In the genomic region with DNA sequence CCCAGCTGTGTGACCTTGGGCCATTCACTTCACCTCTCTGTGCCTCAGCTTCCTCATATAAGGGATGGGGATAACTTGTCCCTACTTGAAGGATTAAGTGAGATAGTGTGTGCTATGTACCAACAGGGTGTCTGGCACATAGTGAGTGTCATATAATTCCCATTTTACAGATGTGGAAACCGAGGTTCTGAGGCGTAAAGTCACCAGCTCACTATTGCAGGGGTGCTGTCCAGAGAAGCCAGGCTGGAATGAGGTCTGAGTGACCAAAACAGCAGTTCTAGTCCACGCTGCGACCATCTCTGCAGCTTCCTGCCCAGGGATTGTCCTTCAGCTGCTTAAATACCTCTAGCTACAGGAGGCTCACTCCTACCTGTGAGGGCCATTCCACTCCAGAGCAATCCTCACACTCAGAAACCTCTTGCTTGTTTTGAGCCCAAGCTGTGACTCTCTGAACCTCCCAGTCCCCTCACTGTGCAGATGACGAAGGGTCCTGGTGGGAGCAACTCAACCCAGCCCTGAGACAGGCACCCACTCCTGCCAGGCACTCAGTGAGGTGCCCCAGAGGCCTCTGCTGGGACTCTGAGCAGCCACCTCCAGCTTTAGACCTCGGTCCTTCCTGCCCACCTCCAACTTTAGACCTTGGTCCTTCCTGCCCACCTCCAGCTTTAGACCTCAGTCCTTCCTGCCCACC, we compare ENCODE assay signal across 24 cellular contexts. TPM values are rescaled to one million over a fixed set of nuclear protein-coding genes. Genes with fewer than 3 reads are reported as not detected.
DNase-seq lines count a peak whose midpoint lies in the region; ATAC-seq and TF ChIP-seq lines count a peak whose summit lies in the region.
"Had no signal": no experiment of that assay in that cellular context is flagged by ENCODE, and none has a peak within 500 bp of the region (broad histone marks: within the 10 kb centered on the region; RNA-seq: fewer than 3 reads in every experiment).

No MANE protein-coding gene starts in this region.

- H3K36me3 ChIP-seq in left ventricle myocardium inferior, result peaks cover 24% of the 10 kb centered on the region
- H3K36me3 ChIP-seq: sigmoid colon, upper lobe of left lung had no signal

- H3K4me3 Mint-ChIP-seq in stimulated activated naive CD8-positive, alpha-beta T cell treated with anti-CD3 and anti-CD28 coated beads, Interleukin-15, amount 100 ng/mL, for 72 hours, result no peak overlapping the region
- H3K4me3 Mint-ChIP-seq in T-helper 17 cell, result no peak overlapping the region
- peak overlapping the region; percentile 12 to 58 for H3K4me3 Mint-ChIP-seq in stimulated activated naive B cell treated with anti-CD40 and anti-IgM and Interleukin-4, amounts not matched to agents 10 μg/mL and 1 μg/mL and 100 μg/mL, for 72 hours
- H3K4me3 Mint-ChIP-seq: CD4-positive, alpha-beta T cell; natural killer cell treated with Interleukin-12 subunit alpha and Interleukin-12 subunit beta and Interleukin-15 and Interleukin-18, amount 100 ng/mL, for 72 hours had no signal

- no peak for DNase-seq in stimulated activated naive CD8-positive, alpha-beta T cell treated with anti-CD3 and anti-CD28 coated beads, Interleukin-15, Interleukin-2, amounts not matched to agents 100 U/mL and 50 U/mL, for 24 hours
- DNase-seq in stimulated activated naive CD8-positive, alpha-beta T cell treated with anti-CD3 and anti-CD28 coated beads, Interleukin-15, amount 100 ng/mL, for 72 hours, result no peak
- DNase-seq in T-helper 17 cell (no peak), left ventricle myocardium inferior (no peak), NCI-H748 (lab: John Stamatoyannopoulos, UW; ENCODE audit: unreplicated experiment) (no peak)
- DNase-seq in stimulated activated naive B cell treated with anti-CD40 and anti-IgM and Interleukin-4, amounts not matched to agents 10 μg/mL and 1 μg/mL and 100 μg/mL, for 72 hours, result no peak
- DNase-seq: CD4-positive, alpha-beta T cell; effector memory CD4-positive, alpha-beta T cell; foreskin keratinocyte; hippocampal formation; midbrain; NCI-H510A; stimulated activated CD8-positive, alpha-beta memory T cell treated with anti-CD3 and anti-CD28 coated beads, Interleukin-4, amount 100 ng/mL, for 48 hours; substantia nigra; upper lobe of left lung had no signal

- H3K9me3 ChIP-seq in T-helper 17 cell (ENCODE audit: control insufficient read depth, low read length, poor library complexity, severe bottlenecking) (no peaks in the 10 kb centered on the region), left ventricle myocardium inferior (replicated peaks) (no peaks in the 10 kb centered on the region)
- H3K9me3 ChIP-seq: sigmoid colon, upper lobe of left lung had no signal

- peak; percentile 62 for ATAC-seq in stimulated activated naive CD8-positive, alpha-beta T cell treated with anti-CD3 and anti-CD28 coated beads, Interleukin-15, Interleukin-2, amounts not matched to agents 100 U/mL and 50 U/mL, for 24 hours
- ATAC-seq in stimulated activated naive CD8-positive, alpha-beta T cell treated with anti-CD3 and anti-CD28 coated beads, Interleukin-15, amount 100 ng/mL, for 72 hours, result no peak
- no peak for ATAC-seq in T-helper 17 cell
- no peak for ATAC-seq in stimulated activated naive B cell treated with anti-CD40 and anti-IgM and Interleukin-4, amounts not matched to agents 10 μg/mL and 1 μg/mL and 100 μg/mL, for 72 hours (replicated peaks)
- ATAC-seq in HG02973 (IDR thresholded peaks at IDR 0.05; ENCODE audit: unreplicated experiment), result no peak
- no peak for ATAC-seq in HG02678 (IDR thresholded peaks at IDR 0.05; ENCODE audit: unreplicated experiment)
- ATAC-seq: foreskin keratinocyte had no signal

- TF ChIP-seq CTCF in left ventricle myocardium inferior (IDR thresholded peaks at IDR 0.05; ENCODE audit: borderline replicate concordance), result no peak

- H3K27ac ChIP-seq in left ventricle myocardium inferior (replicated peaks), result peak overlapping the region; percentile 92
- H3K27ac ChIP-seq: foreskin keratinocyte, KMS-11, upper lobe of left lung had no signal

- H3K36me3 Mint-ChIP-seq in T-helper 17 cell (ENCODE audit: low read depth), result no peaks in the 10 kb centered on the region
- no peaks in the 10 kb centered on the region for H3K36me3 Mint-ChIP-seq in stimulated activated naive B cell treated with anti-CD40 and anti-IgM and Interleukin-4, amounts not matched to agents 10 μg/mL and 1 μg/mL and 100 μg/mL, for 72 hours
- H3K36me3 Mint-ChIP-seq: natural killer cell treated with Interleukin-12 subunit alpha and Interleukin-12 subunit beta and Interleukin-15 and Interleukin-18, amount 100 ng/mL, for 72 hours had no signal

- peaks cover 15% of the 10 kb centered on the region for H3K4me1 Mint-ChIP-seq in stimulated activated naive CD8-positive, alpha-beta T cell treated with anti-CD3 and anti-CD28 coated beads, Interleukin-15, amount 100 ng/mL, for 72 hours
- H3K4me1 Mint-ChIP-seq in T-helper 17 cell, result peaks cover 5% of the 10 kb centered on the region
- H3K4me1 Mint-ChIP-seq in stimulated activated naive B cell treated with anti-CD40 and anti-IgM and Interleukin-4, amounts not matched to agents 10 μg/mL and 1 μg/mL and 100 μg/mL, for 72 hours, result peaks cover 19 to 20% of the 10 kb centered on the region in 2 donors

- H3K4me3 ChIP-seq in left ventricle myocardium inferior, result peak overlapping the region; percentile 68
- H3K4me3 ChIP-seq: sigmoid colon, upper lobe of left lung had no signal

- intact Hi-C loops in left ventricle myocardium inferior (cut with micrococcal nuclease), result no loop called here

- no peak overlapping the region for H3K27ac Mint-ChIP-seq in stimulated activated naive CD8-positive, alpha-beta T cell treated with anti-CD3 and anti-CD28 coated beads, Interleukin-15, amount 100 ng/mL, for 72 hours
- H3K27ac Mint-ChIP-seq in T-helper 17 cell, result peak overlapping the region; percentile 21
- H3K27ac Mint-ChIP-seq in stimulated activated naive B cell treated with anti-CD40 and anti-IgM and Interleukin-4, amounts not matched to agents 10 μg/mL and 1 μg/mL and 100 μg/mL, for 72 hours, result peak overlapping the region; percentile 77
- H3K27ac Mint-ChIP-seq: activated T-helper 2 cell treated with anti-CD3 and anti-CD28 coated beads, Interferon-gamma antibody, Interleukin-2, Interleukin-4, amounts not matched to agents 10 μg/mL and 5 μg/mL and 100 μg/mL, durations not matched to agents 14 hours and 24 hours and 36 hours; CD4-positive, alpha-beta T cell; natural killer cell treated with Interleukin-12 subunit alpha and Interleukin-12 subunit beta and Interleukin-15 and Interleukin-18, amount 100 ng/mL, for 72 hours had no signal

- peaks cover 63% of the 10 kb centered on the region for H3K4me1 ChIP-seq in left ventricle myocardium inferior
- H3K4me1 ChIP-seq: foreskin keratinocyte, upper lobe of left lung had no signal

- H3K27me3 ChIP-seq in left ventricle myocardium inferior (ENCODE audit: low read depth), result no peaks in the 10 kb centered on the region
- H3K27me3 ChIP-seq: sigmoid colon, upper lobe of left lung had no signal

- no peaks in the 10 kb centered on the region for H3K9me3 Mint-ChIP-seq in stimulated activated naive CD8-positive, alpha-beta T cell treated with anti-CD3 and anti-CD28 coated beads, Interleukin-15, amount 100 ng/mL, for 72 hours
- no peaks in the 10 kb centered on the region for H3K9me3 Mint-ChIP-seq in stimulated activated naive B cell treated with anti-CD40 and anti-IgM and Interleukin-4, amounts not matched to agents 10 μg/mL and 1 μg/mL and 100 μg/mL, for 72 hours
- H3K9me3 Mint-ChIP-seq: activated T-helper 2 cell treated with anti-CD3 and anti-CD28 coated beads, Interferon-gamma antibody, Interleukin-2, Interleukin-4, amounts not matched to agents 10 μg/mL and 5 μg/mL and 100 μg/mL, durations not matched to agents 14 hours and 24 hours and 36 hours; CD4-positive, alpha-beta T cell; natural killer cell treated with Interleukin-12 subunit alpha and Interleukin-12 subunit beta and Interleukin-15 and Interleukin-18, amount 100 ng/mL, for 72 hours had no signal

- H3K27me3 Mint-ChIP-seq in stimulated activated naive CD8-positive, alpha-beta T cell treated with anti-CD3 and anti-CD28 coated beads, Interleukin-15, amount 100 ng/mL, for 72 hours, result peaks cover 49% of the 10 kb centered on the region
- H3K27me3 Mint-ChIP-seq in T-helper 17 cell, result peaks cover 48% of the 10 kb centered on the region
- peaks cover 31 to 34% of the 10 kb centered on the region in 2 donors for H3K27me3 Mint-ChIP-seq in stimulated activated naive B cell treated with anti-CD40 and anti-IgM and Interleukin-4, amounts not matched to agents 10 μg/mL and 1 μg/mL and 100 μg/mL, for 72 hours

RNA-seq across cellular contexts. Expression of gene MB, which starts 5.8 kb away (rescaled TPM):
- not detected for total RNA-seq in T-helper 17 cell
- 16,708 TPM for total RNA-seq in left ventricle myocardium inferior
- total RNA-seq: CD4-positive, alpha-beta T cell; foreskin keratinocyte; HT1080; natural killer cell treated with Interleukin-12 subunit alpha and Interleukin-12 subunit beta and Interleukin-15 and Interleukin-18, amount 100 ng/mL, for 72 hours; osteocyte; SK-MEL-5 had no signal

RNA-seq across cellular contexts. Expression of gene APOL6, which starts 36.9 kb away (rescaled TPM):
- total RNA-seq in T-helper 17 cell (10 to 100 TPM; 42.7 to 44.8 TPM), left ventricle myocardium inferior (4.8 TPM)

Comparison
In these comparisons a context has a peak if more than half of its experiments do, and no peak if none do; other contexts are left out.
1. H3K27ac Mint-ChIP-seq: peak in T-helper 17 cell (single experiment) and stimulated activated naive B cell treated with anti-CD40 and anti-IgM and Interleukin-4, amounts not matched to agents 10 μg/mL and 1 μg/mL and 100 μg/mL, for 72 hours (single experiment); none in stimulated activated naive CD8-positive, alpha-beta T cell treated with anti-CD3 and anti-CD28 coated beads, Interleukin-15, amount 100 ng/mL, for 72 hours (0 of 2).
2. H3K4me3 Mint-ChIP-seq: peak in stimulated activated naive B cell treated with anti-CD40 and anti-IgM and Interleukin-4, amounts not matched to agents 10 μg/mL and 1 μg/mL and 100 μg/mL, for 72 hours (2 of 2); none in stimulated activated naive CD8-positive, alpha-beta T cell treated with anti-CD3 and anti-CD28 coated beads, Interleukin-15, amount 100 ng/mL, for 72 hours (0 of 2) and T-helper 17 cell (single experiment).
3. RNA of gene MB, which starts 5.8 kb away (total RNA-seq): 16,708 TPM in left ventricle myocardium inferior (single experiment); not detected in T-helper 17 cell; every median in the first group is over 1,000 times any median in the second.